Comparison of ENCODE assay signal across 11 cellular contexts in genomic region chr2:134253117-134253704, GRCh38. TPM values are rescaled to one million over a fixed set of nuclear protein-coding genes. Genes with fewer than 3 reads are reported as not detected.
DNase-seq lines count a peak whose midpoint lies in the region; ATAC-seq and TF ChIP-seq lines count a peak whose summit lies in the region.
"Had no signal": no experiment of that assay in that cellular context is flagged by ENCODE, and none has a peak within 500 bp of the region (broad histone marks: within the 10 kb centered on the region; RNA-seq: fewer than 3 reads in every experiment).

No MANE protein-coding gene starts in this region.

- H3K27me3 ChIP-seq in left lung, result no peaks in the 10 kb centered on the region
- H3K27me3 ChIP-seq in HAP-1 (ENCODE audit: low read depth), result no peaks in the 10 kb centered on the region

- no peaks in the 10 kb centered on the region for H3K9me3 ChIP-seq in left lung
- H3K9me3 ChIP-seq in HAP-1, result no peaks in the 10 kb centered on the region

- ATAC-seq in GM21423 (IDR thresholded peaks at IDR 0.05; ENCODE audit: unreplicated experiment) (peak; percentile 58), HG03354 (IDR thresholded peaks at IDR 0.05; ENCODE audit: poor library complexity, severe bottlenecking, unreplicated experiment) (peak; percentile 77), left lung (peak; percentile 6)

- DNase-seq in NCI-H2171 (lab: John Stamatoyannopoulos, UW), result peak; percentile 71
- no peak for DNase-seq in NCI-H2171 treated with DMSO at 0.1 percent for 48 hours (lab: John Stamatoyannopoulos, UW)
- DNase-seq in left lung, result no peak
- DNase-seq in HAP-1 (ENCODE audit: low spot score in 2 of 2), result no peak
- no peak for DNase-seq in HT-29 (ENCODE audit: low spot score)
- no peak for DNase-seq in central memory CD4-positive, alpha-beta T cell
- DNase-seq: effector memory CD4-positive, alpha-beta T cell had no signal

- in situ Hi-C loops in HAP-1 (cut with MboI; ENCODE audit: low sequenced_read_pairs), result no loop called here

- no peak overlapping the region for H3K4me3 ChIP-seq in left lung
- no peak overlapping the region for H3K4me3 ChIP-seq in HAP-1
- H3K4me3 ChIP-seq: GM23248, skin epidermis had no signal

- intact Hi-C loops in left lung (cut with DNase I), result loop anchor here in 1 of 2 donors (10.0 kb wide), 1 partner anchor 152 kb away; no protein-coding TSS in a partner anchor

- H3K4me1 ChIP-seq in left lung, result peaks cover 0 to 47% of the 10 kb centered on the region in 2 donors
- H3K4me1 ChIP-seq in HAP-1, result no peaks in the 10 kb centered on the region

- TF ChIP-seq CTCF in left lung (IDR thresholded peaks at IDR 0.05), result no peak

- H3K36me3 ChIP-seq in left lung (peaks cover 0 to 5% of the 10 kb centered on the region in 2 donors), HAP-1 (replicated peaks) (no peaks in the 10 kb centered on the region; the same call in 1 of the 2 replicates)

- peak overlapping the region in 1 of 2 donors; percentile 55 for H3K27ac ChIP-seq in left lung
- H3K27ac ChIP-seq: GM23248 had no signal

RNA-seq across cellular contexts. Expression of gene MGAT5, which starts 0.7 kb away (rescaled TPM):
- 10 to 100 TPM; 50.9 to 57.0 TPM for total RNA-seq in left lung
- total RNA-seq in HT-29 (2014; rRNA removed; shearing (Covaris generic)), result 46.9 and 55.9 TPM in 2 replicates

Comparison
In these comparisons a context has a peak if more than half of its experiments do, and no peak if none do; other contexts are left out.
1. ATAC-seq: peak in every context shown above with its lines; median percentile 77 in HG03354; 58 in GM21423; 6 in left lung.